Comparison of ENCODE assay signal across 8 cellular contexts in genomic region chr10:75108684-75109458, GRCh38. TPM values are rescaled to one million over a fixed set of nuclear protein-coding genes. Genes with fewer than 3 reads are reported as not detected.
DNase-seq lines count a peak whose midpoint lies in the region; ATAC-seq and TF ChIP-seq lines count a peak whose summit lies in the region.

No MANE protein-coding gene starts in this region.

- H3K4me3 ChIP-seq in Loucy (ENCODE audit: low read length, poor library complexity, severe bottlenecking) (no peak overlapping the region), choroid plexus epithelial cell (ENCODE audit: low read depth, low read length) (no peak overlapping the region), neural cell (ENCODE audit: low read length) (no peak overlapping the region)

- H3K9me2 ChIP-seq in Loucy (replicated peaks; ENCODE audit: low read depth, low read length) (no peaks in the 10 kb centered on the region), neural cell (ENCODE audit: insufficient read depth, low read length) (no peaks in the 10 kb centered on the region)

- H3K27me3 ChIP-seq in Loucy (ENCODE audit: insufficient read depth, low read length, poor library complexity, severe bottlenecking) (no peaks in the 10 kb centered on the region), neural cell (ENCODE audit: insufficient read depth, low read depth, low read length) (no peaks in the 10 kb centered on the region)

- H3K4me1 ChIP-seq in Loucy (ENCODE audit: insufficient read depth, low read length, poor library complexity, severe bottlenecking): peaks cover 24% of the 10 kb centered on the region

- TF ChIP-seq RAD21 in neural cell (conservative IDR thresholded peaks at IDR 0.05): peak; percentile 10

- TF ChIP-seq CTCF in Loucy (conservative IDR thresholded peaks at IDR 0.05; ENCODE audit: low read length) (peak; percentile 70), choroid plexus epithelial cell (conservative IDR thresholded peaks at IDR 0.05; ENCODE audit: low read depth, low read length) (peak; percentile 68), neural cell (IDR thresholded peaks at IDR 0.05; ENCODE audit: poor library complexity, severe bottlenecking) (peak; percentile 43)

- H3K4me2 ChIP-seq in Loucy (ENCODE audit: low read depth, low read length, poor library complexity, severe bottlenecking) (no peak overlapping the region), neural cell (ENCODE audit: low read length) (no peak overlapping the region)

- H3K36me3 ChIP-seq in Loucy (ENCODE audit: insufficient read depth, low read length) (no peaks in the 10 kb centered on the region), neural cell (ENCODE audit: insufficient read depth, low read length) (no peaks in the 10 kb centered on the region)

- H3K9ac ChIP-seq in Loucy (ENCODE audit: low read depth, low read length, poor library complexity, severe bottlenecking) (peak overlapping the region; percentile 15), neural cell (ENCODE audit: low read length) (no peak overlapping the region)

- no peak for ATAC-seq in HG03280 (IDR thresholded peaks at IDR 0.05; ENCODE audit: unreplicated experiment)

- no peak overlapping the region for H3K27ac ChIP-seq in neural cell (ENCODE audit: low read length)

- DNase-seq in NCI-H2227 (lab: John Stamatoyannopoulos, UW; ENCODE audit: unreplicated experiment): peak; percentile 32
- DNase-seq in NCI-H2227 treated with DMSO at 0.1 percent for 48 hours (lab: John Stamatoyannopoulos, UW): no peak
- no peak for DNase-seq in choroid plexus epithelial cell (ENCODE audit: low read depth)
- DNase-seq in stimulated activated CD4-positive, alpha-beta T cell treated with anti-CD3 and anti-CD28 coated beads, Interleukin-2, amount 100 ng/mL, for 48 hours: no peak
- DNase-seq in SKM-1 treated with dmso at 0.1 percent for 144 hours (lab: John Stamatoyannopoulos, UW; ENCODE audit: unreplicated experiment): no peak

- H2AFZ ChIP-seq in Loucy (ENCODE audit: low read length) (peak overlapping the region; percentile 37), neural cell (ENCODE audit: low read depth, low read length) (no peak overlapping the region)

- no peak for TF ChIP-seq EP300 in neural cell (conservative IDR thresholded peaks at IDR 0.05; ENCODE audit: poor library complexity, severe bottlenecking)

- H3F3A ChIP-seq in Loucy (ENCODE audit: low read depth) (peaks cover 12% of the 10 kb centered on the region; the same call in 1 of the 2 replicates), neural cell (ENCODE audit: insufficient read depth, low read length, poor library complexity, severe bottlenecking) (peaks cover 8% of the 10 kb centered on the region)

- H4K20me1 ChIP-seq in Loucy (ENCODE audit: insufficient read depth, low read length, poor library complexity, severe bottlenecking) (peaks cover 12% of the 10 kb centered on the region), neural cell (ENCODE audit: insufficient read depth) (no peaks in the 10 kb centered on the region)

- H3K79me2 ChIP-seq in Loucy (ENCODE audit: insufficient read depth, low read length): peaks cover 23% of the 10 kb centered on the region
- peaks cover 18% of the 10 kb centered on the region for H3K79me2 ChIP-seq in neural cell (replicated peaks; ENCODE audit: insufficient read depth, low read length)

- H3K9me3 ChIP-seq in Loucy (ENCODE audit: insufficient read depth, low read depth, low read length): no peaks in the 10 kb centered on the region
- no peaks in the 10 kb centered on the region for H3K9me3 ChIP-seq in neural cell (ENCODE audit: low read length)

TF ChIP-seq in neural cell, 6 proteins besides CTCF, POLR2A, EP300 and RAD21:
- TF ChIP-seq REST (IDR thresholded peaks at IDR 0.05; ENCODE audit: borderline replicate concordance) (no peak), SMC3 (conservative IDR thresholded peaks at IDR 0.05; ENCODE audit: poor library complexity) (peak; percentile 18)

RNA-seq across cellular contexts. Expression of gene SAMD8, which starts 2.6 kb away (rescaled TPM):
- 32.9 and 33.4 TPM in 2 replicates for polyA plus RNA-seq in neural cell
- polyA minus RNA-seq in neural cell: 73.0 and 75.5 TPM in 2 replicates
